17 cellular contexts compared by ENCODE assay signal in the genomic region with DNA sequence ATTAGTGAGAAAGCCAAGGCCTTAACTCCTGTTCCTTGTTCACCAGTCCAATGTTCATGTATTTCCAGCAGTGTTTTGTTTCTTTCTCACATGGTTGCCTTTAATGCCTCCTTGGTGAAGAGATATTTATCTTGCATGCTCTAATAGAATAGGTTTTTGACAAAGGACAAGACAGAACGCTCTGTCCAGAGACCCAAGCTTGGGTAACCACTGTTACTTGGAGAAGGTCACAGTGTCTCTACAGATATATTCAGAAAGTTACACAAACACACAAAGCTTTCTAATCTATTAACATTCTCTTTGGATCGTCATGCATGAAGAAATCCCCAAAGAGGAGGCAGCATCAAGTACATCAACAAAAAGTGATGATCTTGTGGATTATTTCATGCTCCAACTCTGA. TPM values are rescaled to one million over a fixed set of nuclear protein-coding genes. Genes with fewer than 3 reads are reported as not detected.
DNase-seq lines count a peak whose midpoint lies in the region; ATAC-seq and TF ChIP-seq lines count a peak whose summit lies in the region.
"Had no signal": no experiment of that assay in that cellular context is flagged by ENCODE, and none has a peak within 500 bp of the region (broad histone marks: within the 10 kb centered on the region; RNA-seq: fewer than 3 reads in every experiment).

No MANE protein-coding gene starts in this region.

- H3K36me3 ChIP-seq in ascending aorta, result no peaks in the 10 kb centered on the region
- H3K36me3 ChIP-seq: BE2C had no signal

- no peak overlapping the region for H3K4me3 ChIP-seq in ascending aorta

- DNase-seq in ascending aorta (ENCODE audit: low spot score in 2 of 2) (no peak), left kidney (ENCODE audit: low read depth, low spot score) (peak; percentile 46), renal cortical epithelial cell (ENCODE audit: low read depth) (peak; percentile 85), cortex of kidney (lab: John Stamatoyannopoulos, UW) (no peak), GM19240 (ENCODE audit: insufficient read length, low spot score) (no peak)
- no peak for DNase-seq in stimulated activated CD4-positive, alpha-beta T cell treated with anti-CD3 and anti-CD28 coated beads, Interleukin-4, amount 100 ng/mL, for 4 hours
- DNase-seq: BE2C; CD4-positive, alpha-beta memory T cell; DMS153; DMS79 treated with DMSO at 0.1 percent for 48 hours; EL; GOT3; H9 had no signal

- H3K9me3 ChIP-seq in ascending aorta, result no peaks in the 10 kb centered on the region
- H3K9me3 ChIP-seq: BE2C had no signal

- no peaks in the 10 kb centered on the region for H3K27me3 ChIP-seq in ascending aorta
- H3K27me3 ChIP-seq: BE2C had no signal

- intact Hi-C loops in ascending aorta (cut with DNase I), result no loop called here

- TF ChIP-seq CTCF in ascending aorta (IDR thresholded peaks at IDR 0.05), result no peak

- H3K4me1 ChIP-seq in ascending aorta, result peaks cover 4 to 10% of the 10 kb centered on the region in 2 donors

- no peak for ATAC-seq in GM18511 (IDR thresholded peaks at IDR 0.05; ENCODE audit: unreplicated experiment)
- ATAC-seq: HepG2 had no signal

- H3K27ac ChIP-seq in ascending aorta, result peak overlapping the region; percentile 26 to 31
- H3K27ac ChIP-seq: C4-2B had no signal

RNA-seq across cellular contexts. Expression of a gene that starts 33.1 kb away (rescaled TPM):
- 55.7 TPM for total RNA-seq in ascending aorta
- total RNA-seq in renal cortical epithelial cell, result 4.1 TPM in 1 of 2 replicates, not detected in the other
- total RNA-seq: CD4-positive, alpha-beta memory T cell; H9; HepG2; HT1080 had no signal

Comparison
In these comparisons a context has a peak if more than half of its experiments do, and no peak if none do; other contexts are left out.
1. DNase-seq: peak in left kidney (single experiment) and renal cortical epithelial cell (single experiment); none in ascending aorta (0 of 2), stimulated activated CD4-positive, alpha-beta T cell treated with anti-CD3 and anti-CD28 coated beads, Interleukin-4, amount 100 ng/mL, for 4 hours (0 of 2), cortex of kidney (single experiment) and GM19240 (single experiment).
2. RNA of a gene that starts 33.1 kb away (total RNA-seq): 55.7 TPM in ascending aorta (single experiment); 4.1 TPM in renal cortical epithelial cell; every median in the first group is over 10 times any median in the second.